In genomic region chr2:174870787-174871186, GRCh38 we compare ENCODE assay signal across 17 cellular contexts.
"Had no signal": no experiment of that assay in that cellular context is flagged by ENCODE, and none has a peak within 500 bp of the region (broad histone marks: within the 10 kb centered on the region; RNA-seq: fewer than 3 reads in every experiment).

No MANE protein-coding gene starts in this region.

- H3K27ac ChIP-seq: colonic mucosa, esophagus muscularis mucosa, foreskin keratinocyte, gastroesophageal sphincter, heart left ventricle, left lung, lower lobe of right lung had no signal

- H3K36me3 ChIP-seq: colonic mucosa, esophagus muscularis mucosa, heart left ventricle, left lung, lower lobe of right lung had no signal

- ATAC-seq: effector memory CD8-positive, alpha-beta T cell; foreskin keratinocyte; gastroesophageal sphincter; heart left ventricle; left cardiac atrium; left lung; left ventricle myocardium superior; lower lobe of right lung; naive thymus-derived CD4-positive, alpha-beta T cell had no signal

- H3K4me1 ChIP-seq: colonic mucosa, foreskin keratinocyte, left lung, lower lobe of right lung had no signal

- H3K27me3 ChIP-seq: colonic mucosa, esophagus muscularis mucosa, foreskin keratinocyte, gastroesophageal sphincter, heart left ventricle, left lung had no signal

- DNase-seq: colonic mucosa; dermis blood vessel endothelial cell; effector CD8-positive, alpha-beta T cell; effector memory CD8-positive, alpha-beta T cell; endodermal cell; foreskin keratinocyte; heart left ventricle; hippocampal formation; left cardiac atrium; left lung; left ventricle myocardium superior; lower lobe of right lung; mesenchymal stem cell; midbrain; naive thymus-derived CD4-positive, alpha-beta T cell had no signal

- H3K4me3 ChIP-seq: colonic mucosa, esophagus muscularis mucosa, gastroesophageal sphincter, heart left ventricle, left lung, lower lobe of right lung had no signal

- H3K9me3 ChIP-seq: colonic mucosa, esophagus muscularis mucosa, gastroesophageal sphincter, heart left ventricle, left lung, lower lobe of right lung had no signal
